Comparison of ENCODE assay signal across 24 cellular contexts in genomic region chr18:55153346-55153745, GRCh38.
"Had no signal": no experiment of that assay in that cellular context is flagged by ENCODE, and none has a peak within 500 bp of the region (broad histone marks: within the 10 kb centered on the region; RNA-seq: fewer than 3 reads in every experiment).

No MANE protein-coding gene starts in this region.

- H3K9me3 ChIP-seq: colonic mucosa, esophagus squamous epithelium, mucosa of descending colon, neutrophil, right lobe of liver, suprapubic skin, transverse colon, vagina had no signal

- H3K27me3 ChIP-seq: colonic mucosa, esophagus squamous epithelium, neutrophil, right lobe of liver, suprapubic skin, transverse colon, vagina had no signal

- H3K27ac ChIP-seq: colonic mucosa, esophagus squamous epithelium, neutrophil, parathyroid adenoma, right lobe of liver, suprapubic skin, transverse colon, vagina had no signal

- H3K4me3 ChIP-seq: colonic mucosa, esophagus squamous epithelium, lung, mucosa of descending colon, right lobe of liver, suprapubic skin, transverse colon, vagina had no signal

- H3K36me3 ChIP-seq: colonic mucosa, esophagus squamous epithelium, neutrophil, right lobe of liver, suprapubic skin, transverse colon, vagina had no signal

- H2AFZ ChIP-seq: parathyroid adenoma had no signal

- H3K79me2 ChIP-seq: parathyroid adenoma had no signal

- DNase-seq: colonic mucosa; effector CD8-positive, alpha-beta T cell; endodermal cell; erythroblast; esophagus squamous epithelium; hypothalamus; immature natural killer cell; islet precursor cell; mesenchymal stem cell; mucosa of descending colon; naive B cell; right lobe of liver; small intestine; stimulated activated CD4-positive, alpha-beta T cell treated with anti-CD3 and anti-CD28 coated beads, Interleukin-15, amount 100 ng/mL, for 24 hours; stimulated activated CD4-positive, alpha-beta T cell treated with anti-CD3 and anti-CD28 coated beads, Interleukin-4, amount 100 ng/mL, for 1 hour; stimulated activated CD8-positive, alpha-beta memory T cell treated with anti-CD3 and anti-CD28 coated beads, Interleukin-4, amount 100 ng/mL, for 48 hours; stimulated activated naive CD4-positive, alpha-beta T cell; stimulated activated naive CD8-positive, alpha-beta T cell treated with anti-CD3 and anti-CD28 coated beads, Interleukin-15, amount 100 ng/mL, for 72 hours; transverse colon had no signal

- H3K4me1 ChIP-seq: colonic mucosa, esophagus squamous epithelium, parathyroid adenoma, right lobe of liver, suprapubic skin, transverse colon, vagina had no signal
